Comparison of ENCODE assay signal across 12 cellular contexts in genomic region chr13:66312312-66313087, GRCh38.
DNase-seq lines count a peak whose midpoint lies in the region; ATAC-seq and TF ChIP-seq lines count a peak whose summit lies in the region.
"Had no signal": no experiment of that assay in that cellular context is flagged by ENCODE, and none has a peak within 500 bp of the region (broad histone marks: within the 10 kb centered on the region; RNA-seq: fewer than 3 reads in every experiment).

No MANE protein-coding gene starts in this region.

- H3K4me3 ChIP-seq in SK-N-SH (ENCODE audit: low read depth in 2 of 2, low read length in 1 of 2) (no peak overlapping the region), PC-3 (ENCODE audit: low read length) (peak overlapping the region; percentile 52), foreskin fibroblast (ENCODE audit: low read depth in 1 of 2, low read length in 2 of 2) (no peak overlapping the region), thoracic aorta (peak overlapping the region; percentile 25)

- H3K9ac ChIP-seq in SK-N-SH (no peak overlapping the region), PC-3 (ENCODE audit: low read length) (peak overlapping the region; percentile 69)

- intact Hi-C loops in PC-3 (cut with micrococcal nuclease) = loop anchor here (1.0 to 5.0 kb wide), 7 partner anchors 28 to 920 kb away; partner anchors contain the start of gene PCDH9
- intact Hi-C loops in activated naive CD4-positive, alpha-beta T cell treated with anti-CD3 and anti-CD28 coated beads for 36 hours (cut with micrococcal nuclease) = no loop called here

- H3K9me2 ChIP-seq in SK-N-SH = no peaks in the 10 kb centered on the region
- H3K9me2 ChIP-seq in PC-3 (replicated peaks; ENCODE audit: low read length) = no peaks in the 10 kb centered on the region

- POLR2A ChIA-PET in SK-N-SH (lab: Yijun Ruan, JAX) = no interaction called here
- POLR2A ChIA-PET in PC-3 (lab: Charles Lee; ENCODE audit: unreplicated experiment) = interaction anchor here (0.6 kb wide), 1 partner anchor 374 kb away, joined by 8 read pairs; no protein-coding TSS in a partner anchor

- no TSS peak for BruUV-seq in PC-3 (replicated peaks; lab: Mats Ljungman, UMichigan)

- H3K36me3 Mint-ChIP-seq in activated naive CD4-positive, alpha-beta T cell treated with anti-CD3 and anti-CD28 coated beads for 36 hours (ENCODE audit: low read depth) = no peaks in the 10 kb centered on the region
- H3K36me3 Mint-ChIP-seq: brain had no signal

- CTCF ChIA-PET in SK-N-SH (lab: Yijun Ruan, JAX) = no interaction called here
- CTCF ChIA-PET in PC-3 (lab: Charles Lee) = interaction anchor here (0.6 to 1.0 kb wide), 3 partner anchors 19 to 91 kb away, joined by 4 to 7 read pairs (median 4); no protein-coding TSS in a partner anchor
- CTCF ChIA-PET in activated naive CD4-positive, alpha-beta T cell treated with anti-CD3 and anti-CD28 coated beads for 36 hours (lab: Charles Lee) = no interaction called here

- no peaks in the 10 kb centered on the region for H4K20me1 ChIP-seq in SK-N-SH (ENCODE audit: insufficient read depth)
- H4K20me1 ChIP-seq in PC-3 (ENCODE audit: low read length) = no peaks in the 10 kb centered on the region

- H3K4me1 Mint-ChIP-seq in activated naive CD4-positive, alpha-beta T cell treated with anti-CD3 and anti-CD28 coated beads for 36 hours (ENCODE audit: low read depth) = no peaks in the 10 kb centered on the region

- H3K36me3 ChIP-seq in SK-N-SH (replicated peaks in 1 of 2; ENCODE audit: control insufficient read depth in 1 of 2, insufficient read depth in 2 of 2, low read length in 1 of 2) (no peaks in the 10 kb centered on the region), PC-3 (ENCODE audit: low read depth, low read length) (no peaks in the 10 kb centered on the region), thoracic aorta (no peaks in the 10 kb centered on the region)

- no peak overlapping the region for H3K27ac Mint-ChIP-seq in activated naive CD4-positive, alpha-beta T cell treated with anti-CD3 and anti-CD28 coated beads for 36 hours
- H3K27ac Mint-ChIP-seq: activated CD8-positive, alpha-beta T cell treated with anti-CD3 and anti-CD28 coated beads, Interleukin-2, amount 10 ng/mL, durations not matched to agents 7 days and 5 days; brain had no signal

- no peaks in the 10 kb centered on the region for H3K27me3 Mint-ChIP-seq in activated naive CD4-positive, alpha-beta T cell treated with anti-CD3 and anti-CD28 coated beads for 36 hours (ENCODE audit: low read depth)
- H3K27me3 Mint-ChIP-seq: brain had no signal

- H3K9me3 ChIP-seq in SK-N-SH (no peaks in the 10 kb centered on the region), PC-3 (ENCODE audit: low read length) (no peaks in the 10 kb centered on the region), thoracic aorta (no peaks in the 10 kb centered on the region)

- H3K4me1 ChIP-seq in SK-N-SH (ENCODE audit: control insufficient read depth in 1 of 2, insufficient read depth in 2 of 2, low read depth in 1 of 2, low read length in 1 of 2) (peaks cover 0 to 7% of the 10 kb centered on the region in 2 experiments; a peak in 1 of 4 replicates), PC-3 (ENCODE audit: insufficient read depth, low read length) (peaks cover 38% of the 10 kb centered on the region), thoracic aorta (ENCODE audit: control insufficient read depth in 1 of 2, low read depth in 2 of 2) (peaks cover 3 to 17% of the 10 kb centered on the region in 2 donors)

- ATAC-seq in SK-N-SH treated with all-trans-retinoic acid at 6 μM for 48 hours = no peak
- ATAC-seq in PC-3 = peak; percentile 82
- ATAC-seq in thoracic aorta (ENCODE audit: insufficient number of reproducible peaks, low FRiP score, low read depth) = no peak
- no peak for ATAC-seq in GM18858 (IDR thresholded peaks at IDR 0.05; ENCODE audit: unreplicated experiment)
- no peak for ATAC-seq in HG03565 (IDR thresholded peaks at IDR 0.05; ENCODE audit: unreplicated experiment)
- ATAC-seq: activated CD8-positive, alpha-beta T cell treated with anti-CD3 and anti-CD28 coated beads, Interleukin-2, amount 10 ng/mL, durations not matched to agents 7 days and 5 days had no signal

- no peak for TF ChIP-seq EP300 in SK-N-SH (IDR thresholded peaks at IDR 0.05; ENCODE audit: borderline replicate concordance in 1 of 2, low read depth in 1 of 2, low read length in 1 of 2)

- DNase-seq in SK-N-SH (no peak), PC-3 (peak; percentile 80), foreskin fibroblast (peak; percentile 74 to 87), thoracic aorta (ENCODE audit: low spot score) (no peak)
- no peak for DNase-seq in activated naive CD4-positive, alpha-beta T cell treated with anti-CD3 and anti-CD28 coated beads for 36 hours
- DNase-seq: activated CD8-positive, alpha-beta T cell treated with anti-CD3 and anti-CD28 coated beads, Interleukin-2, amount 10 ng/mL, durations not matched to agents 7 days and 5 days; C1 segment of cervical spinal cord; nucleus accumbens had no signal

- H3K4me2 ChIP-seq in SK-N-SH (0 out of 2 replicates have a peak overlapping the region, but pooled peaks have one; percentile 22), PC-3 (ENCODE audit: low read length) (peak overlapping the region; percentile 82)

- no peak for TF ChIP-seq CTCF in SK-N-SH (IDR thresholded peaks at IDR 0.05)
- TF ChIP-seq CTCF in PC-3 (conservative IDR thresholded peaks at IDR 0.05; ENCODE audit: low read depth, low read length) = no peak
- no peak for TF ChIP-seq CTCF in foreskin fibroblast (IDR thresholded peaks at IDR 0.05; ENCODE audit: low read depth, low read length)
- no peak for TF ChIP-seq CTCF in thoracic aorta (IDR thresholded peaks at IDR 0.05)

- H3K27ac ChIP-seq in SK-N-SH (ENCODE audit: low read depth in 2 of 2, low read length in 1 of 2) (peak overlapping the region in 1 of 2 experiments; percentile 52; a peak in 2 of 4 replicates), PC-3 (ENCODE audit: low read length) (peak overlapping the region; percentile 96), thoracic aorta (no peak overlapping the region)

- H3K4me3 Mint-ChIP-seq in activated naive CD4-positive, alpha-beta T cell treated with anti-CD3 and anti-CD28 coated beads for 36 hours = no peak overlapping the region
- H3K4me3 Mint-ChIP-seq: activated CD8-positive, alpha-beta T cell treated with anti-CD3 and anti-CD28 coated beads, Interleukin-2, amount 10 ng/mL, durations not matched to agents 7 days and 5 days; brain had no signal

- H3F3A ChIP-seq in SK-N-SH (replicated peaks; ENCODE audit: insufficient read depth) = peaks cover 9% of the 10 kb centered on the region
- H3F3A ChIP-seq in PC-3 (ENCODE audit: low read length, unreplicated experiment) = no peaks in the 10 kb centered on the region

- TF ChIP-seq RAD21 in SK-N-SH (IDR thresholded peaks at IDR 0.05; ENCODE audit: low read length) = no peak

- peak overlapping the region; percentile 12; the same call in 1 of the 2 replicates for H2AFZ ChIP-seq in SK-N-SH (ENCODE audit: low read depth)
- H2AFZ ChIP-seq in PC-3 (ENCODE audit: low read length) = peak overlapping the region; percentile 67

- 86% methylated on average over 10 of the region's 10 CpGs for WGBS in SK-N-SH (ENCODE audit: low lambda C conversion rate)

- H3K27me3 ChIP-seq in SK-N-SH (ENCODE audit: insufficient read depth) (no peaks in the 10 kb centered on the region), PC-3 (ENCODE audit: low read length) (no peaks in the 10 kb centered on the region), thoracic aorta (replicated peaks; ENCODE audit: insufficient read depth) (no peaks in the 10 kb centered on the region)

- no peaks in the 10 kb centered on the region for H3K9me3 Mint-ChIP-seq in activated naive CD4-positive, alpha-beta T cell treated with anti-CD3 and anti-CD28 coated beads for 36 hours

- H3K79me2 ChIP-seq in SK-N-SH (ENCODE audit: insufficient read depth) = no peaks in the 10 kb centered on the region
- H3K79me2 ChIP-seq in PC-3 (ENCODE audit: low read length) = no peaks in the 10 kb centered on the region

TF ChIP-seq in SK-N-SH, 30 proteins besides CTCF, POLR2A, EP300 and RAD21 (continues in another document):
- TF ChIP-seq YY1 (IDR thresholded peaks at IDR 0.05; ENCODE audit: low read depth) = no peak
- TF ChIP-seq FOSL2 (IDR thresholded peaks at IDR 0.05; ENCODE audit: borderline replicate concordance, low read depth) = no peak
- no peak for TF ChIP-seq FOXM1 (IDR thresholded peaks at IDR 0.05; ENCODE audit: low read depth)
- TF ChIP-seq IRF3 (IDR thresholded peaks at IDR 0.05; ENCODE audit: low read depth, low read length) = no peak

TF ChIP-seq in SK-N-SH treated with all-trans-retinoic acid at 6 μM for 48 hours, 23 proteins besides CTCF, POLR2A, EP300 and RAD21 (continues in another document):
- no peak for TF ChIP-seq GLIS3 (CRISPR knock-in tag; IDR thresholded peaks at IDR 0.05)
- no peak for TF ChIP-seq OSR1 (CRISPR knock-in tag; IDR thresholded peaks at IDR 0.05)
- TF ChIP-seq PPARA (CRISPR knock-in tag; IDR thresholded peaks at IDR 0.05; ENCODE audit: borderline replicate concordance) = no peak
- TF ChIP-seq TCF4 (CRISPR knock-in tag; IDR thresholded peaks at IDR 0.05; ENCODE audit: borderline replicate concordance) = no peak
- no peak for TF ChIP-seq ZNF8 (CRISPR knock-in tag; IDR thresholded peaks at IDR 0.05)
- no peak for TF ChIP-seq CSRNP3 (CRISPR knock-in tag; IDR thresholded peaks at IDR 0.05)
- no peak for TF ChIP-seq RARB (CRISPR knock-in tag; IDR thresholded peaks at IDR 0.05)
- no peak for TF ChIP-seq ZNF70 (CRISPR knock-in tag; IDR thresholded peaks at IDR 0.05)
- no peak for TF ChIP-seq ARNTL (CRISPR knock-in tag; IDR thresholded peaks at IDR 0.05; ENCODE audit: borderline replicate concordance, low read depth)

Comparison
In these comparisons a context has a peak if more than half of its experiments do, and no peak if none do; other contexts are left out.
1. DNase-seq: peak in PC-3 (single experiment) and foreskin fibroblast (2 of 2); none in SK-N-SH (single experiment), thoracic aorta (single experiment) and activated naive CD4-positive, alpha-beta T cell treated with anti-CD3 and anti-CD28 coated beads for 36 hours (single experiment).
2. H3K4me3 ChIP-seq: peak in PC-3 (single experiment) and thoracic aorta (single experiment); none in SK-N-SH (0 of 2) and foreskin fibroblast (0 of 2).